Comparison of ENCODE assay signal across 14 cellular contexts in genomic region chr20:51373713-51374481, GRCh38.
A peak's percentile ranks its signal among the peaks of the same experiment; 100 is the strongest.
DNase-seq lines count a peak whose midpoint lies in the region; ATAC-seq and TF ChIP-seq lines count a peak whose summit lies in the region.
"Had no signal": no experiment of that assay in that cellular context is flagged by ENCODE, and none has a peak within 500 bp of the region (broad histone marks: within the 10 kb centered on the region; RNA-seq: fewer than 3 reads in every experiment).

No MANE protein-coding gene starts in this region.

- no peaks in the 10 kb centered on the region for H3F3A ChIP-seq in smooth muscle cell (ENCODE audit: low read depth)

- intact Hi-C loops in right cardiac atrium (cut with DNase I) = loop anchor here (2.0 to 10.0 kb wide), 3 partner anchors 221 to 251 kb away; no protein-coding TSS in a partner anchor

- no peak overlapping the region for H2AFZ ChIP-seq in smooth muscle cell (ENCODE audit: low read depth)

- H3K4me1 ChIP-seq in right cardiac atrium (ENCODE audit: control insufficient read depth, insufficient read depth, low read length) (peaks cover 6% of the 10 kb centered on the region), smooth muscle cell (ENCODE audit: low read depth) (no peaks in the 10 kb centered on the region)

- no peaks in the 10 kb centered on the region for H3K79me2 ChIP-seq in smooth muscle cell (ENCODE audit: low read depth)

- H3K27me3 ChIP-seq in right cardiac atrium (ENCODE audit: control insufficient read depth, insufficient read depth) = no peaks in the 10 kb centered on the region
- no peaks in the 10 kb centered on the region for H3K27me3 ChIP-seq in smooth muscle cell (ENCODE audit: low read depth)
- H3K27me3 ChIP-seq: suprapubic skin had no signal

- TF ChIP-seq CTCF in smooth muscle cell (IDR thresholded peaks at IDR 0.05; ENCODE audit: borderline replicate concordance, insufficient read depth, poor library complexity, severe bottlenecking) = no peak

- H3K4me1 Mint-ChIP-seq in stimulated activated memory B cell treated with anti-CD40 and anti-IgM and Interleukin-4, amounts not matched to agents 10 μg/mL and 1 μg/mL and 100 μg/mL, for 72 hours = peaks cover 16% of the 10 kb centered on the region

- H3K9me3 Mint-ChIP-seq in stimulated activated memory B cell treated with anti-CD40 and anti-IgM and Interleukin-4, amounts not matched to agents 10 μg/mL and 1 μg/mL and 100 μg/mL, for 72 hours = peaks cover 3% of the 10 kb centered on the region
- H3K9me3 Mint-ChIP-seq: CD4-positive, alpha-beta memory T cell had no signal

- H3K27me3 Mint-ChIP-seq in stimulated activated memory B cell treated with anti-CD40 and anti-IgM and Interleukin-4, amounts not matched to agents 10 μg/mL and 1 μg/mL and 100 μg/mL, for 72 hours = no peaks in the 10 kb centered on the region
- H3K27me3 Mint-ChIP-seq: CD4-positive, alpha-beta memory T cell had no signal

- H4K20me1 ChIP-seq in smooth muscle cell (ENCODE audit: low read depth) = no peaks in the 10 kb centered on the region

- no peaks in the 10 kb centered on the region for H3K36me3 ChIP-seq in smooth muscle cell (ENCODE audit: low read depth)
- H3K36me3 ChIP-seq: suprapubic skin had no signal

- 33% methylated on average over 12 of the region's 12 CpGs for WGBS in right cardiac atrium
- 45% methylated on average over 12 of the region's 12 CpGs for WGBS in smooth muscle cell (ENCODE audit: low lambda C conversion rate)

- peak; percentile 84 to 89 for ATAC-seq in right cardiac atrium
- ATAC-seq in stimulated activated memory B cell treated with anti-CD40 and anti-IgM and Interleukin-4, amounts not matched to agents 10 μg/mL and 1 μg/mL and 100 μg/mL, for 72 hours = no peak

- H3K9ac ChIP-seq in smooth muscle cell (ENCODE audit: low read depth) = no peak overlapping the region

- no peak overlapping the region for H3K4me3 ChIP-seq in right cardiac atrium (ENCODE audit: low read length)
- H3K4me3 ChIP-seq in smooth muscle cell = no peak overlapping the region
- H3K4me3 ChIP-seq: SK-N-MC, suprapubic skin had no signal

- H3K36me3 Mint-ChIP-seq in stimulated activated memory B cell treated with anti-CD40 and anti-IgM and Interleukin-4, amounts not matched to agents 10 μg/mL and 1 μg/mL and 100 μg/mL, for 72 hours = peaks cover 9% of the 10 kb centered on the region

- peak overlapping the region; percentile 3 for H3K27ac ChIP-seq in right cardiac atrium (ENCODE audit: low read length)
- H3K27ac ChIP-seq in smooth muscle cell (ENCODE audit: low read depth) = peak overlapping the region; percentile 37
- H3K27ac ChIP-seq: 22Rv1, SK-N-MC, suprapubic skin had no signal

- H3K9me3 ChIP-seq in right cardiac atrium (ENCODE audit: control insufficient read depth, low read length) (no peaks in the 10 kb centered on the region), smooth muscle cell (replicated peaks; ENCODE audit: low read depth) (no peaks in the 10 kb centered on the region)
- H3K9me3 ChIP-seq: suprapubic skin had no signal

- H3K27ac Mint-ChIP-seq in stimulated activated memory B cell treated with anti-CD40 and anti-IgM and Interleukin-4, amounts not matched to agents 10 μg/mL and 1 μg/mL and 100 μg/mL, for 72 hours = no peak overlapping the region

- no peak overlapping the region for H3K4me3 Mint-ChIP-seq in stimulated activated memory B cell treated with anti-CD40 and anti-IgM and Interleukin-4, amounts not matched to agents 10 μg/mL and 1 μg/mL and 100 μg/mL, for 72 hours
- H3K4me3 Mint-ChIP-seq: CD4-positive, alpha-beta memory T cell had no signal

- peak overlapping the region; percentile 33 for H3K4me2 ChIP-seq in smooth muscle cell

- DNase-seq in DMS 273 (lab: John Stamatoyannopoulos, UW; ENCODE audit: unreplicated experiment) = peak; percentile 20
- DNase-seq in DMS 273 treated with DMSO at 0.1 percent for 48 hours (lab: John Stamatoyannopoulos, UW) = no peak
- peak; percentile 55 for DNase-seq in cerebellum (ENCODE audit: low spot score)
- peak; percentile 59 to 82 (median 79) for DNase-seq in right cardiac atrium
- DNase-seq in smooth muscle cell (lab: John Stamatoyannopoulos, UW; ENCODE audit: unreplicated experiment) = no peak
- no peak for DNase-seq in GOT3 (lab: John Stamatoyannopoulos, UW)
- no peak for DNase-seq in cortex of kidney (lab: John Stamatoyannopoulos, UW)
- DNase-seq: CD4-positive, alpha-beta memory T cell; effector CD8-positive, alpha-beta T cell; kidney glomerular epithelial cell had no signal

Comparison
In these comparisons a context has a peak if more than half of its experiments do, and no peak if none do; other contexts are left out.
1. DNase-seq: peak in DMS 273 (single experiment), cerebellum (single experiment) and right cardiac atrium (3 of 3); none in DMS 273 treated with DMSO at 0.1 percent for 48 hours (single experiment), smooth muscle cell (single experiment), GOT3 (single experiment) and cortex of kidney (single experiment).